In the genomic region with DNA sequence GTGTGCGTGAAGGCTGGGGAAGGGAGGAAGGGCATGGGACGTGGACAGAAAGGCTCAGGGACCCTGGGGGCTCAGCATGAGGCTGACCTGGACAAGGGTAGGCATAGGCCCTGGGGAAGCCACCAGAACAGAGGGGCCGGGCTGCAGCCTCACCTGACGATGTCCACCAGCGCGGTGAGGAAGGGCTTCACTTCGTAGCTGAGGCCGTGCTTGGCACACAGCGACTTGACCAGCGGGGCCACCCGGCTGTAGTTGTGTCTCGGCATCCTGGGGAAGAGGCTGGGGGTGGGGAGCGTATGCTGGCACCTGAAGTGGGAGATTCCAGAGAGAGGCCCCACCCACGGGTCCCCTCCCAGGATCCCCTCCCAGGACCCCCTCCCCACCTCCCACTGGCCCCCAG, we compare ENCODE assay signal across 27 cellular contexts.
"Had no signal": no experiment of that assay in that cellular context is flagged by ENCODE, and none has a peak within 500 bp of the region (broad histone marks: within the 10 kb centered on the region; RNA-seq: fewer than 3 reads in every experiment).

No MANE protein-coding gene starts in this region.

- H3K27me3 Mint-ChIP-seq: stimulated activated naive B cell treated with anti-CD40 and anti-IgM and Interleukin-4, amounts not matched to agents 10 μg/mL and 1 μg/mL and 100 μg/mL, for 72 hours; stimulated activated naive CD8-positive, alpha-beta T cell treated with anti-CD3 and anti-CD28 coated beads, Interleukin-15, Interleukin-2, amounts not matched to agents 100 ng/mL and 50 ng/mL, for 24 hours had no signal

- H3K27me3 ChIP-seq: esophagus muscularis mucosa, gastroesophageal sphincter, heart left ventricle, hepatocyte, right atrium auricular region, upper lobe of right lung, uterus had no signal

- DNase-seq: dermis blood vessel endothelial cell; effector memory CD4-positive, alpha-beta T cell; foreskin keratinocyte; heart left ventricle; kidney glomerular epithelial cell; left colon; left ventricle myocardium superior; lower lobe of right lung; mucosa of descending colon; naive thymus-derived CD4-positive, alpha-beta T cell; nucleus accumbens; spleen; stimulated activated naive B cell treated with anti-CD40 and anti-IgM and Interleukin-4, amounts not matched to agents 10 μg/mL and 1 μg/mL and 100 μg/mL, for 72 hours; transverse colon; upper lobe of right lung; uterus had no signal

- H3K27ac Mint-ChIP-seq: naive thymus-derived CD4-positive, alpha-beta T cell; nephron; neural progenitor cell; stimulated activated naive B cell treated with anti-CD40 and anti-IgM and Interleukin-4, amounts not matched to agents 10 μg/mL and 1 μg/mL and 100 μg/mL, for 72 hours; stimulated activated naive CD8-positive, alpha-beta T cell treated with anti-CD3 and anti-CD28 coated beads, Interleukin-15, Interleukin-2, amounts not matched to agents 100 ng/mL and 50 ng/mL, for 24 hours had no signal

- H3K36me3 Mint-ChIP-seq: naive thymus-derived CD4-positive, alpha-beta T cell; neural progenitor cell had no signal

- H3K36me3 ChIP-seq: neural progenitor cell, prostate gland, suprapubic skin, transverse colon, uterus had no signal

- H3K4me3 Mint-ChIP-seq: naive thymus-derived CD4-positive, alpha-beta T cell; nephron; neural progenitor cell; stimulated activated naive B cell treated with anti-CD40 and anti-IgM and Interleukin-4, amounts not matched to agents 10 μg/mL and 1 μg/mL and 100 μg/mL, for 72 hours; stimulated activated naive CD8-positive, alpha-beta T cell treated with anti-CD3 and anti-CD28 coated beads, Interleukin-15, Interleukin-2, amounts not matched to agents 100 ng/mL and 50 ng/mL, for 24 hours had no signal

- H3K9ac ChIP-seq: neural progenitor cell had no signal

- ATAC-seq: foreskin keratinocyte; gastroesophageal sphincter; heart left ventricle; left colon; left ventricle myocardium superior; lower lobe of right lung; mucosa of descending colon; naive thymus-derived CD4-positive, alpha-beta T cell; stimulated activated naive B cell treated with anti-CD40 and anti-IgM and Interleukin-4, amounts not matched to agents 10 μg/mL and 1 μg/mL and 100 μg/mL, for 72 hours; upper lobe of right lung had no signal

- H3K4me1 ChIP-seq: foreskin keratinocyte, neural progenitor cell, prostate gland, upper lobe of right lung, uterus had no signal

- H3K27ac ChIP-seq: coronary artery, esophagus muscularis mucosa, foreskin keratinocyte, gastroesophageal sphincter, hepatocyte, lower lobe of right lung, neural progenitor cell, prostate gland, skin epidermis, spleen, suprapubic skin, transverse colon, upper lobe of right lung, uterus had no signal

- H3K9me3 Mint-ChIP-seq: naive thymus-derived CD4-positive, alpha-beta T cell; nephron; stimulated activated naive B cell treated with anti-CD40 and anti-IgM and Interleukin-4, amounts not matched to agents 10 μg/mL and 1 μg/mL and 100 μg/mL, for 72 hours; stimulated activated naive CD8-positive, alpha-beta T cell treated with anti-CD3 and anti-CD28 coated beads, Interleukin-15, Interleukin-2, amounts not matched to agents 100 ng/mL and 50 ng/mL, for 24 hours had no signal

- H3K9me3 ChIP-seq: esophagus muscularis mucosa, gastroesophageal sphincter, heart left ventricle, lower lobe of right lung, mucosa of descending colon, prostate gland, right atrium auricular region, spleen, suprapubic skin, transverse colon, upper lobe of right lung, uterus had no signal

- H3K4me3 ChIP-seq: coronary artery, esophagus muscularis mucosa, gastroesophageal sphincter, heart left ventricle, hepatocyte, lower lobe of right lung, mucosa of descending colon, neural progenitor cell, prostate gland, right atrium auricular region, skin epidermis, spleen, suprapubic skin, transverse colon, upper lobe of right lung, uterus had no signal
